In genomic region chr1:35558374-35559316, GRCh38 we compare ENCODE assay signal across 8 cellular contexts. TPM values are rescaled to one million over a fixed set of nuclear protein-coding genes. Genes with fewer than 3 reads are reported as not detected.
DNase-seq lines count a peak whose midpoint lies in the region; ATAC-seq and TF ChIP-seq lines count a peak whose summit lies in the region.

No MANE protein-coding gene starts in this region.

- no peak for TF ChIP-seq EP300 in neural cell (conservative IDR thresholded peaks at IDR 0.05; ENCODE audit: poor library complexity, severe bottlenecking)

- no peak for TF ChIP-seq CTCF in neural cell (IDR thresholded peaks at IDR 0.05; ENCODE audit: poor library complexity, severe bottlenecking)

- H3K4me1 ChIP-seq in SJSA1 (replicated peaks): peaks cover 19% of the 10 kb centered on the region
- H3K4me1 ChIP-seq in effector memory CD4-positive, alpha-beta T cell (ENCODE audit: control insufficient read depth, insufficient read depth, low read length, poor library complexity, severe bottlenecking): peaks cover 25% of the 10 kb centered on the region

- TF ChIP-seq RAD21 in neural cell (conservative IDR thresholded peaks at IDR 0.05): peak; percentile 25

- H3K79me2 ChIP-seq in neural cell (replicated peaks; ENCODE audit: insufficient read depth, low read length): peaks cover 18% of the 10 kb centered on the region

- H3F3A ChIP-seq in neural cell (ENCODE audit: insufficient read depth, low read length, poor library complexity, severe bottlenecking): peaks cover 5% of the 10 kb centered on the region

- H3K9me2 ChIP-seq in neural cell (ENCODE audit: insufficient read depth, low read length): no peaks in the 10 kb centered on the region

- H3K36me3 ChIP-seq in SJSA1: peaks cover 35% of the 10 kb centered on the region; the same call in 1 of the 2 replicates
- peaks cover 2% of the 10 kb centered on the region for H3K36me3 ChIP-seq in effector memory CD4-positive, alpha-beta T cell (ENCODE audit: control insufficient read depth, insufficient read depth, low read length)
- no peaks in the 10 kb centered on the region for H3K36me3 ChIP-seq in neural cell (ENCODE audit: insufficient read depth, low read length)

- no peaks in the 10 kb centered on the region for H3K9me3 ChIP-seq in SJSA1 (replicated peaks)
- no peaks in the 10 kb centered on the region for H3K9me3 ChIP-seq in effector memory CD4-positive, alpha-beta T cell (ENCODE audit: control insufficient read depth, low read length)
- no peaks in the 10 kb centered on the region for H3K9me3 ChIP-seq in neural cell (ENCODE audit: low read length)

- H2AFZ ChIP-seq in neural cell (ENCODE audit: low read depth, low read length): no peak overlapping the region

- H3K4me3 ChIP-seq in SJSA1: peak overlapping the region; percentile 86
- peak overlapping the region; percentile 97 for H3K4me3 ChIP-seq in effector memory CD4-positive, alpha-beta T cell (ENCODE audit: insufficient read depth, low read depth, low read length, poor library complexity, severe bottlenecking)
- peak overlapping the region; percentile 93 for H3K4me3 ChIP-seq in neural cell (ENCODE audit: low read length)

- no peaks in the 10 kb centered on the region for H3K27me3 ChIP-seq in SJSA1 (replicated peaks)
- H3K27me3 ChIP-seq in effector memory CD4-positive, alpha-beta T cell (replicated peaks; ENCODE audit: control insufficient read depth, insufficient read depth, low read length, poor library complexity, severe bottlenecking): no peaks in the 10 kb centered on the region
- no peaks in the 10 kb centered on the region for H3K27me3 ChIP-seq in neural cell (ENCODE audit: insufficient read depth, low read depth, low read length)

- DNase-seq in NCI-H345 (lab: John Stamatoyannopoulos, UW) (peak; percentile 18), NCI-H345 treated with DMSO at 0.1 percent for 48 hours (lab: John Stamatoyannopoulos, UW; ENCODE audit: unreplicated experiment) (no peak), SJSA1 (ENCODE audit: low read depth in 1 of 2, low spot score in 2 of 2) (peak in 1 of 2 experiments; percentile 36), glomerular visceral epithelial cell (ENCODE audit: extremely low spot score) (no peak), NCI-H1436 (lab: John Stamatoyannopoulos, UW) (no peak)
- peak in 1 of 3 donors; percentile 23 for DNase-seq in effector memory CD4-positive, alpha-beta T cell

- no peak overlapping the region for H3K27ac ChIP-seq in SJSA1
- peak overlapping the region; percentile 85 for H3K27ac ChIP-seq in effector memory CD4-positive, alpha-beta T cell (ENCODE audit: insufficient read depth, low read length, poor library complexity, severe bottlenecking)
- peak overlapping the region; percentile 91 for H3K27ac ChIP-seq in neural cell (ENCODE audit: low read length)

- peak overlapping the region; percentile 87 for H3K9ac ChIP-seq in neural cell (ENCODE audit: low read length)

- H3K4me2 ChIP-seq in neural cell (ENCODE audit: low read length): peak overlapping the region; percentile 63

- no peaks in the 10 kb centered on the region for H4K20me1 ChIP-seq in neural cell (ENCODE audit: insufficient read depth)

- ATAC-seq in HG02798 (IDR thresholded peaks at IDR 0.05; ENCODE audit: poor library complexity, unreplicated experiment): no peak

TF ChIP-seq in neural cell, 6 proteins besides CTCF, POLR2A, EP300 and RAD21:
- TF ChIP-seq MXI1 (conservative IDR thresholded peaks at IDR 0.05; ENCODE audit: poor library complexity, severe bottlenecking) (no peak), POLR2AphosphoS5 (IDR thresholded peaks at IDR 0.05) (peak; percentile 21)

RNA-seq across cellular contexts. Expression of gene NCDN, which starts 1.0 kb away (rescaled TPM):
- 17.4 and 20.4 TPM in 2 replicates for total RNA-seq in SJSA1 (2014; rRNA removed; shearing (Covaris generic))
- polyA plus RNA-seq in neural cell: 66.1 and 73.5 TPM in 2 replicates
- 74.0 and 76.9 TPM in 2 replicates for polyA minus RNA-seq in neural cell

RNA-seq across cellular contexts. Expression of gene KIAA0319L, which starts 1.4 kb away (rescaled TPM):
- 22.8 and 23.7 TPM in 2 replicates for total RNA-seq in SJSA1 (2014; rRNA removed; shearing (Covaris generic))
- 38.1 and 46.3 TPM in 2 replicates for polyA plus RNA-seq in neural cell
- polyA minus RNA-seq in neural cell: 63.5 and 84.3 TPM in 2 replicates

RNA-seq across cellular contexts. Expression of gene TFAP2E, which starts 14.5 kb away (rescaled TPM):
- total RNA-seq in SJSA1 (2014; rRNA removed; shearing (Covaris generic)): not detected in 2 replicates
- 7.0 and 7.6 TPM in 2 replicates for polyA plus RNA-seq in neural cell
- polyA minus RNA-seq in neural cell: 0.97 and 1.9 TPM in 2 replicates
